Comparison of ENCODE assay signal across 11 cellular contexts in the genomic region with DNA sequence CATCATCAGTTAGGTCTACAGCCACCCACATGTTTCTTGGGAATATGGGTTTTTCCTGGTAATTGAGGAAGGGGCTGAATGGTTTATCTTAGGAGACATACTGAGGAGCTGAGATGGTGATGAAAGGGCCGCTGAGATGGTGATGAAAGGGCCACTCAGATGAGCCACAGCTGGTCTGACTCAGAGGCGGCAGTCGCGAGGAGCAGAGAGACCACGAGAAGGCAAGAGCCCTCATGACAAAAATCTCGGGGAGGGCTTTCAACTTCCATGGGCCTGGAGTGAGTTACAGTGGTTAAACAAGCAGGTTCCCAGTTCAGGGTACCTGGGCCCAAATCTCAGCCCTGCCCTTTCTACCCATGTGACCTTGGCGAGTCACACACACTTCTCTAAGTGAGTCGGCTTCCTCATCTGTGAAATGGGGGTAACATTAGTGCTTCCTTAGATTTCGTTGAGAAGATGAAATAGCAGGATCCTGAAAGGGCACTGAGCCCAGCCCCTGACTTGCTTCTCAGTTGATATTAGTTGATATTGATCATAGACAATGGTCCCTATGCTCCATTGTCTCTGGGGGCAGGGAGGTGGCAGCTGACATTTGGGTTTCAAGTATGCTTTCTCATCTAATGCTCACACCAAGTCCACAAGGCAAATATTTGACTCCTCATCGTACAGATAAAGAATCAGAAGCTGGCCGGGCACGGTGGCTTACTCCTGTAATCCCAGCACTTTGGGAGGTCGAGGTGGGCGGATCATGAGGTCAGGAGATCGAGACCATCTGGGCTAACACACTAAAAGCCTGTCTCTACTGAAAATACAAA.
DNase-seq lines count a peak whose midpoint lies in the region; ATAC-seq and TF ChIP-seq lines count a peak whose summit lies in the region.
"Had no signal": no experiment of that assay in that cellular context is flagged by ENCODE, and none has a peak within 500 bp of the region (broad histone marks: within the 10 kb centered on the region; RNA-seq: fewer than 3 reads in every experiment).

No MANE protein-coding gene starts in this region.

- no peaks in the 10 kb centered on the region for H4K20me1 ChIP-seq in IMR-90 (ENCODE audit: insufficient read depth, low read length)

- peak overlapping the region; percentile 7 for H3K4me3 Mint-ChIP-seq in Caco-2 (ENCODE audit: unreplicated experiment)
- peak overlapping the region in 1 of 3 experiments; percentile 15 for H3K4me3 Mint-ChIP-seq in nephron
- H3K4me3 Mint-ChIP-seq in MCF 10A (ENCODE audit: unreplicated experiment), result no peak overlapping the region
- H3K4me3 Mint-ChIP-seq: GM23338 had no signal

- in situ Hi-C loops in IMR-90 (cut with MboI; ENCODE audit: low sequenced_read_pairs), result no loop called here

- TF ChIP-seq POLR2A in IMR-90 (IDR thresholded peaks at IDR 0.05; ENCODE audit: low read depth, low read length), result no peak

- H3K56ac ChIP-seq in IMR-90 (ENCODE audit: extremely low read depth, insufficient read depth, low read length), result no peak overlapping the region

- H3K27me3 Mint-ChIP-seq in Caco-2 (ENCODE audit: insufficient read depth, unreplicated experiment) (no peaks in the 10 kb centered on the region), nephron (ENCODE audit: low read depth) (peaks cover 14% of the 10 kb centered on the region), MCF 10A (ENCODE audit: insufficient read depth, unreplicated experiment) (no peaks in the 10 kb centered on the region)

- H3K23ac ChIP-seq in IMR-90 (ENCODE audit: low read depth, low read length), result peak overlapping the region; percentile 19; the same call in 1 of the 2 replicates

- no peaks in the 10 kb centered on the region for H3K9me3 ChIP-seq in Caco-2
- H3K9me3 ChIP-seq in IMR-90 (ENCODE audit: control insufficient read depth, insufficient read depth, low read length), result no peaks in the 10 kb centered on the region
- H3K9me3 ChIP-seq: ascending aorta had no signal

- peaks cover 11% of the 10 kb centered on the region for H3K4me1 ChIP-seq in Caco-2
- H3K4me1 ChIP-seq in IMR-90 (ENCODE audit: control insufficient read depth, insufficient read depth, low read length), result peaks cover 43% of the 10 kb centered on the region

- H4K8ac ChIP-seq in IMR-90 (ENCODE audit: low read depth in 2 of 2, low read length in 2 of 2), result peak overlapping the region in 1 of 2 experiments; percentile 57; a peak in 1 of 4 replicates

- no peak overlapping the region for H2BK5ac ChIP-seq in IMR-90 (ENCODE audit: low read depth, low read length, poor library complexity, severe bottlenecking)

- intact Hi-C loops in Caco-2 (cut with micrococcal nuclease; ENCODE audit: unreplicated experiment), result no loop called here
- intact Hi-C loops in IMR-90 (cut with micrococcal nuclease), result no loop called here
- intact Hi-C loops in MCF 10A (cut with micrococcal nuclease), result no loop called here

- peak overlapping the region; percentile 8 for H2AK9ac ChIP-seq in IMR-90 (replicated peaks; ENCODE audit: low read depth, low read length, poor library complexity)

- H3K9me1 ChIP-seq in IMR-90 (ENCODE audit: insufficient read depth, low read length), result peaks cover 28% of the 10 kb centered on the region

- TF ChIP-seq CTCF in Caco-2 (IDR thresholded peaks at IDR 0.05; ENCODE audit: insufficient read depth in 1 of 2, low read depth in 1 of 2, low read length in 1 of 2, severe bottlenecking in 1 of 2, unreplicated experiment in 1 of 2) (no peak), IMR-90 (conservative IDR thresholded peaks at IDR 0.05; ENCODE audit: low read depth, low read length) (no peak), choroid plexus epithelial cell (conservative IDR thresholded peaks at IDR 0.05; ENCODE audit: low read depth, low read length) (no peak), nephron (IDR thresholded peaks at IDR 0.05; ENCODE audit: unreplicated experiment in 3 of 3) (no peak), MCF 10A (IDR thresholded peaks at IDR 0.05; ENCODE audit: unreplicated experiment) (no peak)

- ATAC-seq in IMR-90 (ENCODE audit: low read depth) (peak; percentile 60), GM18909 (IDR thresholded peaks at IDR 0.05; ENCODE audit: poor library complexity, unreplicated experiment) (no peak)
- ATAC-seq: GM23338 had no signal

- H3K27me3 ChIP-seq in Caco-2 (replicated peaks; ENCODE audit: control insufficient read depth, insufficient read depth, low read length) (no peaks in the 10 kb centered on the region), IMR-90 (ENCODE audit: control insufficient read depth, insufficient read depth, low read length) (no peaks in the 10 kb centered on the region)
- H3K27me3 ChIP-seq: ascending aorta had no signal

- peak overlapping the region; percentile 33 for H3K14ac ChIP-seq in IMR-90 (replicated peaks; ENCODE audit: low read depth, low read length)

- H3K4me3 ChIP-seq in Caco-2 (ENCODE audit: low read depth, low read length) (no peak overlapping the region), IMR-90 (ENCODE audit: insufficient read depth, low read depth, low read length) (no peak overlapping the region), choroid plexus epithelial cell (ENCODE audit: low read depth, low read length) (no peak overlapping the region)
- H3K4me3 ChIP-seq: ascending aorta, GM23338 had no signal

- H3K9me3 Mint-ChIP-seq in Caco-2 (ENCODE audit: unreplicated experiment), result no peaks in the 10 kb centered on the region
- H3K9me3 Mint-ChIP-seq in nephron, result no peaks in the 10 kb centered on the region
- H3K9me3 Mint-ChIP-seq in MCF 10A (ENCODE audit: unreplicated experiment), result no peaks in the 10 kb centered on the region
- H3K9me3 Mint-ChIP-seq: GM23338 had no signal

- H2AK5ac ChIP-seq in IMR-90 (ENCODE audit: low read depth, low read length), result peak overlapping the region; percentile 68

- H3K18ac ChIP-seq in IMR-90 (ENCODE audit: low read depth, low read length), result peak overlapping the region; percentile 52

- no TSS peak for BruUV-seq in Caco-2 (replicated peaks; lab: Mats Ljungman, UMichigan)
- no TSS peak for BruUV-seq in IMR-90 (replicated peaks; lab: Mats Ljungman, UMichigan)
- BruUV-seq in MCF 10A (replicated peaks; lab: Mats Ljungman, UMichigan), result no TSS peak

- peak overlapping the region; percentile 69 for H4K5ac ChIP-seq in IMR-90 (ENCODE audit: low read depth, low read length)

- H3K36me3 ChIP-seq in Caco-2 (ENCODE audit: control insufficient read depth, insufficient read depth, low read length) (no peaks in the 10 kb centered on the region), IMR-90 (ENCODE audit: control insufficient read depth, insufficient read depth, low read length) (no peaks in the 10 kb centered on the region)
- H3K36me3 ChIP-seq: ascending aorta had no signal

- H3K27ac ChIP-seq in IMR-90 (ENCODE audit: insufficient read depth, low read length), result no peak overlapping the region
- H3K27ac ChIP-seq: ascending aorta had no signal

- H3K27ac Mint-ChIP-seq in Caco-2 (ENCODE audit: unreplicated experiment), result no peak overlapping the region
- peak overlapping the region; percentile 39 to 82 (median 66) for H3K27ac Mint-ChIP-seq in nephron
- H3K27ac Mint-ChIP-seq in MCF 10A (ENCODE audit: low read depth, unreplicated experiment), result no peak overlapping the region
- H3K27ac Mint-ChIP-seq: GM23338 had no signal

- H3K4me1 Mint-ChIP-seq in Caco-2 (ENCODE audit: low read depth, unreplicated experiment), result peaks cover 13% of the 10 kb centered on the region
- peaks cover 59% of the 10 kb centered on the region for H3K4me1 Mint-ChIP-seq in nephron
- H3K4me1 Mint-ChIP-seq in MCF 10A (ENCODE audit: insufficient read depth, unreplicated experiment), result peaks cover 4% of the 10 kb centered on the region

- H3K36me3 Mint-ChIP-seq in Caco-2 (ENCODE audit: insufficient read depth, unreplicated experiment) (no peaks in the 10 kb centered on the region), nephron (ENCODE audit: low read depth) (no peaks in the 10 kb centered on the region), MCF 10A (ENCODE audit: insufficient read depth, unreplicated experiment) (no peaks in the 10 kb centered on the region)

- H3K4me2 ChIP-seq in IMR-90 (ENCODE audit: low read depth, low read length), result 0 out of 2 replicates have a peak overlapping the region, but pooled peaks have one; percentile 1
- H3K4me2 ChIP-seq: GM23338 had no signal

- H2BK20ac ChIP-seq in IMR-90 (ENCODE audit: low read depth, low read length), result peak overlapping the region; percentile 70

- CTCF ChIA-PET in Caco-2 (lab: Charles Lee), result no interaction called here
- CTCF ChIA-PET in IMR-90 (lab: Yijun Ruan, JAX), result no interaction called here
- CTCF ChIA-PET in MCF 10A (lab: Yijun Ruan, JAX), result interaction anchor here (0.6 to 3.5 kb wide), 3 partner anchors 22 to 120 kb away, joined by 3 to 26 read pairs (median 3); no protein-coding TSS in a partner anchor

- peak overlapping the region; percentile 50 for H2BK120ac ChIP-seq in IMR-90 (ENCODE audit: low read depth, low read length)

- dilution Hi-C loops in IMR-90 (cut with HindIII; ENCODE audit: low sequenced_read_pairs, unreplicated experiment), result no loop called here

- no peak for TF ChIP-seq RAD21 in IMR-90 (IDR thresholded peaks at IDR 0.05; ENCODE audit: low read length)

- peak overlapping the region; percentile 13; the same call in 2 of the 3 replicates for H2BK15ac ChIP-seq in IMR-90 (ENCODE audit: low read depth, low read length)

- peak overlapping the region; percentile 51 for H3K4ac ChIP-seq in IMR-90 (ENCODE audit: low read depth, low read length)

- 38% methylated on average over 4 of the region's 15 CpGs; no CpG with 5 or more reads in 1 of the 2 experiments for WGBS in IMR-90 (ENCODE audit: extremely low coverage in 2 of 2, insufficient read length in 1 of 2), 2 experiments

- H4K91ac ChIP-seq in IMR-90 (ENCODE audit: insufficient read depth, low read depth, low read length), result no peak overlapping the region; the same call in none of the 2 replicates

- H2AFZ ChIP-seq in IMR-90 (replicated peaks; ENCODE audit: low read length, poor library complexity), result peak overlapping the region; percentile 12
- H2AFZ ChIP-seq: GM23338 had no signal

- H3K79me1 ChIP-seq in IMR-90 (ENCODE audit: low read depth in 1 of 2, low read length in 2 of 2), result 0 out of 4 replicates have a peak, but pooled peaks cover 0 to 2% of the 10 kb centered on the region in 2 experiments

- H3K9ac ChIP-seq in IMR-90 (ENCODE audit: low read depth, low read length), result no peak overlapping the region

- DNase-seq in Caco-2 (no peak), IMR-90 (peak; percentile 78), choroid plexus epithelial cell (ENCODE audit: low read depth) (peak; percentile 55), HK-2 (ENCODE audit: unreplicated experiment) (no peak), MCF 10A (ENCODE audit: unreplicated experiment) (no peak), NCI-H510A treated with DMSO at 0.1 percent for 48 hours (lab: John Stamatoyannopoulos, UW) (no peak)
- DNase-seq: NCI-H2029 had no signal

- POLR2A ChIA-PET in Caco-2 (lab: Charles Lee) (interaction anchor here (0.5 kb wide), 1 partner anchor 39 kb away, joined by 3 read pairs; no protein-coding TSS in a partner anchor), IMR-90 (lab: Charles Lee; ENCODE audit: unreplicated experiment) (no interaction called here), MCF 10A (lab: Yijun Ruan, JAX) (no interaction called here)

TF ChIP-seq in IMR-90, 13 proteins besides CTCF, POLR2A, EP300 and RAD21 (continues in another document):
- TF ChIP-seq CEBPB (IDR thresholded peaks at IDR 0.05; ENCODE audit: low read depth, low read length) (peak; percentile 78), MXI1 (IDR thresholded peaks at IDR 0.05; ENCODE audit: borderline replicate concordance, low read depth, low read length) (no peak), SMC3 (IDR thresholded peaks at IDR 0.05; ENCODE audit: low read depth, low read length) (no peak)

Comparison
In these comparisons a context has a peak if more than half of its experiments do, and no peak if none do; other contexts are left out.
1. DNase-seq: peak in IMR-90 (single experiment) and choroid plexus epithelial cell (single experiment); none in Caco-2 (0 of 2), HK-2 (single experiment), MCF 10A (single experiment) and NCI-H510A treated with DMSO at 0.1 percent for 48 hours (single experiment).
2. H3K27ac Mint-ChIP-seq: peak in nephron (3 of 3); none in Caco-2 (single experiment) and MCF 10A (single experiment).